Comparison of ENCODE assay signal across 28 cellular contexts in genomic region chr4:144872508-144873293, GRCh38.
DNase-seq lines count a peak whose midpoint lies in the region; ATAC-seq and TF ChIP-seq lines count a peak whose summit lies in the region.
"Had no signal": no experiment of that assay in that cellular context is flagged by ENCODE, and none has a peak within 500 bp of the region (broad histone marks: within the 10 kb centered on the region; RNA-seq: fewer than 3 reads in every experiment).

No MANE protein-coding gene starts in this region.

- intact Hi-C loops in left cardiac atrium (cut with DNase I) (no loop called here), left ventricle myocardium inferior (cut with micrococcal nuclease) (no loop called here)

- H3K27ac ChIP-seq in left ventricle myocardium inferior (replicated peaks) (no peak overlapping the region), osteoblast (ENCODE audit: low read depth, low read length) (no peak overlapping the region)
- H3K27ac ChIP-seq: A549, GM23248, psoas muscle, SJSA1, WERI-Rb-1 had no signal

- H3K9me3 Mint-ChIP-seq in naive thymus-derived CD8-positive, alpha-beta T cell, result peaks cover 0 to 12% (median 2%) of the 10 kb centered on the region in 9 donors
- H3K9me3 Mint-ChIP-seq: activated naive CD4-positive, alpha-beta T cell treated with anti-CD3 and anti-CD28 coated beads, Interleukin-2, amount 50 U/mL, for 72 hours; activated T-helper 2 cell treated with anti-CD3 and anti-CD28 coated beads, Interferon-gamma antibody, Interleukin-2, Interleukin-4, amounts not matched to agents 10 μg/mL and 5 μg/mL and 100 μg/mL, durations not matched to agents 14 hours and 24 hours and 36 hours had no signal

- H3K79me2 ChIP-seq in osteoblast (ENCODE audit: insufficient read depth, low read length), result no peaks in the 10 kb centered on the region

- H3K4me3 ChIP-seq in left ventricle myocardium inferior (no peak overlapping the region), fibroblast of villous mesenchyme (ENCODE audit: low read depth, low read length) (no peak overlapping the region), osteoblast (ENCODE audit: insufficient read depth, low read length) (no peak overlapping the region)
- H3K4me3 ChIP-seq: A549, GM23248, psoas muscle, SJSA1 had no signal

- H2AFZ ChIP-seq in osteoblast (ENCODE audit: low read length), result no peak overlapping the region
- H2AFZ ChIP-seq: GM23248 had no signal

- peaks cover 0 to 9% (median 2%) of the 10 kb centered on the region in 5 donors for H3K27me3 Mint-ChIP-seq in naive thymus-derived CD8-positive, alpha-beta T cell
- H3K27me3 Mint-ChIP-seq: CD4-positive, CD25-positive, alpha-beta regulatory T cell; central memory CD8-positive, alpha-beta T cell; stimulated activated memory B cell treated with anti-CD40 and anti-IgM and Interleukin-4, amounts not matched to agents 10 μg/mL and 1 μg/mL and 100 μg/mL, for 72 hours; T-cell had no signal

- H3K36me3 ChIP-seq in left ventricle myocardium inferior (no peaks in the 10 kb centered on the region), osteoblast (ENCODE audit: insufficient read depth, low read length) (no peaks in the 10 kb centered on the region)
- H3K36me3 ChIP-seq: SJSA1, WERI-Rb-1 had no signal

- no peaks in the 10 kb centered on the region for H3K4me1 ChIP-seq in left ventricle myocardium inferior
- H3K4me1 ChIP-seq in osteoblast (ENCODE audit: insufficient read depth, low read length), result no peaks in the 10 kb centered on the region
- H3K4me1 ChIP-seq: psoas muscle, SJSA1 had no signal

- H3K9me3 ChIP-seq in left ventricle myocardium inferior (replicated peaks) (no peaks in the 10 kb centered on the region), osteoblast (ENCODE audit: low read depth, low read length) (no peaks in the 10 kb centered on the region)
- H3K9me3 ChIP-seq: A549, psoas muscle, SJSA1 had no signal

- H3K36me3 Mint-ChIP-seq in naive thymus-derived CD8-positive, alpha-beta T cell, result peaks cover 0 to 2% (median 0%) of the 10 kb centered on the region in 3 donors
- H3K36me3 Mint-ChIP-seq: CD4-positive, CD25-positive, alpha-beta regulatory T cell; stimulated activated memory B cell treated with anti-CD40 and anti-IgM and Interleukin-4, amounts not matched to agents 10 μg/mL and 1 μg/mL and 100 μg/mL, for 72 hours; T-cell had no signal

- H3K4me2 ChIP-seq in osteoblast (ENCODE audit: insufficient read depth, low read length), result peak overlapping the region; percentile 41
- H3K4me2 ChIP-seq: A549 had no signal

- H4K20me1 ChIP-seq in osteoblast (ENCODE audit: insufficient read depth, low read length), result no peaks in the 10 kb centered on the region

- POLR2A ChIA-PET in naive thymus-derived CD8-positive, alpha-beta T cell (lab: Charles Lee), result no interaction called here

- peak; percentile 39 for DNase-seq in left cardiac atrium
- no peak for DNase-seq in left ventricle myocardium inferior
- DNase-seq in fibroblast of villous mesenchyme (ENCODE audit: low read depth), result peak; percentile 23
- no peak for DNase-seq in osteoblast (ENCODE audit: insufficient read length, low spot score, missing footprints)
- DNase-seq in activated gamma-delta T cell treated with Interleukin-2 at 50 U/mL for 16 hours, result no peak
- DNase-seq in naive thymus-derived CD8-positive, alpha-beta T cell, result no peak
- DNase-seq: activated CD4-positive, alpha-beta T cell treated with anti-CD3 and anti-CD28 coated beads for 4 hours; AML-193; CD4-positive, CD25-positive, alpha-beta regulatory T cell; DND-41; GF-D8; GM23248; NCI-H1048; NCI-H1694; NCI-H2171; nucleus accumbens; psoas muscle; substantia nigra; T-cell; WERI-Rb-1 had no signal

- no peaks in the 10 kb centered on the region for H3K4me1 Mint-ChIP-seq in naive thymus-derived CD8-positive, alpha-beta T cell
- H3K4me1 Mint-ChIP-seq: central memory CD8-positive, alpha-beta T cell; stimulated activated memory B cell treated with anti-CD40 and anti-IgM and Interleukin-4, amounts not matched to agents 10 μg/mL and 1 μg/mL and 100 μg/mL, for 72 hours; T-cell had no signal

- H3K4me3 Mint-ChIP-seq in naive thymus-derived CD8-positive, alpha-beta T cell, result no peak overlapping the region
- H3K4me3 Mint-ChIP-seq: CD4-positive, CD25-positive, alpha-beta regulatory T cell; central memory CD8-positive, alpha-beta T cell; stimulated activated memory B cell treated with anti-CD40 and anti-IgM and Interleukin-4, amounts not matched to agents 10 μg/mL and 1 μg/mL and 100 μg/mL, for 72 hours; T-cell had no signal

- H3K27me3 ChIP-seq in left ventricle myocardium inferior (ENCODE audit: low read depth), result no peaks in the 10 kb centered on the region
- H3K27me3 ChIP-seq in osteoblast (ENCODE audit: insufficient read depth, low read length), result no peaks in the 10 kb centered on the region
- H3K27me3 ChIP-seq: SJSA1 had no signal

- ATAC-seq in left cardiac atrium (peak; percentile 23 to 65), HG03139 (IDR thresholded peaks at IDR 0.05; ENCODE audit: unreplicated experiment) (no peak), HG02884 (IDR thresholded peaks at IDR 0.05; ENCODE audit: unreplicated experiment) (no peak)
- ATAC-seq in naive thymus-derived CD8-positive, alpha-beta T cell, result no peak
- ATAC-seq: A549; activated naive CD4-positive, alpha-beta T cell treated with anti-CD3 and anti-CD28 coated beads, Interleukin-2, amount 50 U/mL, for 72 hours; psoas muscle; stimulated activated memory B cell treated with anti-CD40 and anti-IgM and Interleukin-4, amounts not matched to agents 10 μg/mL and 1 μg/mL and 100 μg/mL, for 72 hours; T-cell had no signal

- no peak for TF ChIP-seq CTCF in left ventricle myocardium inferior (IDR thresholded peaks at IDR 0.05; ENCODE audit: borderline replicate concordance)
- TF ChIP-seq CTCF in fibroblast of villous mesenchyme (IDR thresholded peaks at IDR 0.05; ENCODE audit: insufficient read depth, low read depth, low read length), result no peak
- no peak for TF ChIP-seq CTCF in osteoblast (IDR thresholded peaks at IDR 0.05; ENCODE audit: extremely low read depth, low read depth, low read length)

- no peak overlapping the region for H3K27ac Mint-ChIP-seq in naive thymus-derived CD8-positive, alpha-beta T cell
- H3K27ac Mint-ChIP-seq: activated naive CD4-positive, alpha-beta T cell treated with anti-CD3 and anti-CD28 coated beads, Interleukin-2, amount 50 U/mL, for 72 hours; activated T-helper 2 cell treated with anti-CD3 and anti-CD28 coated beads, Interferon-gamma antibody, Interleukin-2, Interleukin-4, amounts not matched to agents 10 μg/mL and 5 μg/mL and 100 μg/mL, durations not matched to agents 14 hours and 24 hours and 36 hours; CD4-positive, CD25-positive, alpha-beta regulatory T cell; stimulated activated memory B cell treated with anti-CD40 and anti-IgM and Interleukin-4, amounts not matched to agents 10 μg/mL and 1 μg/mL and 100 μg/mL, for 72 hours; T-cell had no signal

Comparison
In these comparisons a context has a peak if more than half of its experiments do, and no peak if none do; other contexts are left out.
1. DNase-seq: peak in left cardiac atrium (single experiment) and fibroblast of villous mesenchyme (single experiment); none in left ventricle myocardium inferior (single experiment), osteoblast (single experiment), activated gamma-delta T cell treated with Interleukin-2 at 50 U/mL for 16 hours (single experiment) and naive thymus-derived CD8-positive, alpha-beta T cell (0 of 10).
2. ATAC-seq: peak in left cardiac atrium (2 of 2); none in HG03139 (single experiment), HG02884 (single experiment) and naive thymus-derived CD8-positive, alpha-beta T cell (0 of 2).